10 cellular contexts compared by ENCODE assay signal in genomic region chr17:75325827-75326586, GRCh38. TPM values are rescaled to one million over a fixed set of nuclear protein-coding genes. Genes with fewer than 3 reads are reported as not detected.
DNase-seq lines count a peak whose midpoint lies in the region; FAIRE-seq and TF ChIP-seq lines count a peak whose summit lies in the region.
"Had no signal": no experiment of that assay in that cellular context is flagged by ENCODE, and none has a peak within 500 bp of the region (broad histone marks: within the 10 kb centered on the region; RNA-seq: fewer than 3 reads in every experiment).

No MANE protein-coding gene starts in this region.

- no peak for TF ChIP-seq POLR2A in endothelial cell of umbilical vein (IDR thresholded peaks at IDR 0.05; ENCODE audit: low read depth, low read length)

- no peaks in the 10 kb centered on the region for H3K27me3 Mint-ChIP-seq in progenitor cell of endocrine pancreas

- H3K27ac ChIP-seq in OCI-LY7 (ENCODE audit: low read depth, low read length, poor library complexity, severe bottlenecking): peak overlapping the region; percentile 47
- H3K27ac ChIP-seq in endothelial cell of umbilical vein (ENCODE audit: insufficient read depth, low read depth, low read length): peak overlapping the region; percentile 79
- H3K27ac ChIP-seq in parathyroid adenoma: peak overlapping the region; percentile 43
- H3K27ac ChIP-seq: ovary had no signal

- H3K36me3 Mint-ChIP-seq in progenitor cell of endocrine pancreas (ENCODE audit: insufficient read depth): peaks cover 14% of the 10 kb centered on the region

- H3K27ac Mint-ChIP-seq in progenitor cell of endocrine pancreas: no peak overlapping the region

- H2AFZ ChIP-seq in OCI-LY7 (ENCODE audit: low read length) (no peak overlapping the region), endothelial cell of umbilical vein (ENCODE audit: low read depth, low read length) (no peak overlapping the region), parathyroid adenoma (no peak overlapping the region)

- H3K27me3 ChIP-seq in endothelial cell of umbilical vein (ENCODE audit: control insufficient read depth in 2 of 2, insufficient read depth in 2 of 2, low read length in 2 of 2) (no peaks in the 10 kb centered on the region), parathyroid adenoma (ENCODE audit: control insufficient read depth, insufficient read depth, low read length) (no peaks in the 10 kb centered on the region)
- H3K27me3 ChIP-seq: ovary had no signal

- H3K9me1 ChIP-seq in endothelial cell of umbilical vein (replicated peaks; ENCODE audit: control insufficient read depth, extremely low read depth, insufficient read depth, low read length): no peaks in the 10 kb centered on the region

- H3K9me3 Mint-ChIP-seq in progenitor cell of endocrine pancreas (ENCODE audit: low read depth): no peaks in the 10 kb centered on the region

- H3K4me3 Mint-ChIP-seq in progenitor cell of endocrine pancreas (ENCODE audit: low read depth): no peak overlapping the region

- H3K79me2 ChIP-seq in OCI-LY7 (ENCODE audit: insufficient read depth, low read depth, low read length) (peaks cover 84% of the 10 kb centered on the region), endothelial cell of umbilical vein (ENCODE audit: control insufficient read depth, insufficient read depth, low read length) (peaks cover 15% of the 10 kb centered on the region), parathyroid adenoma (peaks cover 44% of the 10 kb centered on the region)

- TF ChIP-seq CTCF in OCI-LY7 (conservative IDR thresholded peaks at IDR 0.05; ENCODE audit: low read length) (no peak), endothelial cell of umbilical vein (IDR thresholded peaks at IDR 0.05; ENCODE audit: extremely low read depth in 1 of 2, insufficient read depth in 1 of 2, low read depth in 1 of 2, low read length in 2 of 2) (no peak), parathyroid adenoma (IDR thresholded peaks at IDR 0.05) (no peak), progenitor cell of endocrine pancreas (IDR thresholded peaks at IDR 0.05; ENCODE audit: unreplicated experiment) (no peak)

- BruUV-seq in OCI-LY7 (replicated peaks; lab: Mats Ljungman, UMichigan) (no TSS peak), endothelial cell of umbilical vein (replicated peaks; lab: Mats Ljungman, UMichigan) (no TSS peak)

- H3K9ac ChIP-seq in endothelial cell of umbilical vein (replicated peaks; ENCODE audit: extremely low read depth, insufficient read depth, low read length) (peak overlapping the region; percentile 35), parathyroid adenoma (no peak overlapping the region)

- H3K9me3 ChIP-seq in OCI-LY7 (ENCODE audit: low read length) (no peaks in the 10 kb centered on the region), endothelial cell of umbilical vein (replicated peaks; ENCODE audit: control insufficient read depth, insufficient read depth, low read length) (no peaks in the 10 kb centered on the region), parathyroid adenoma (ENCODE audit: control insufficient read depth, low read length) (no peaks in the 10 kb centered on the region)
- H3K9me3 ChIP-seq: ovary had no signal

- dilution Hi-C loops in endothelial cell of umbilical vein (cut with MboI; ENCODE audit: extremely low pct_ligation_motif_present, low sequenced_read_pairs): no loop called here

- DNase-seq in ELR (ENCODE audit: low read depth) (peak; percentile 96), OCI-LY7 (ENCODE audit: low spot score) (no peak), endothelial cell of umbilical vein (ENCODE audit: low read depth, low spot score) (peak; percentile 89), SK-N-DZ (ENCODE audit: low spot score) (no peak), progenitor cell of endocrine pancreas (ENCODE audit: low spot score, unreplicated experiment) (no peak), putamen (ENCODE audit: low spot score) (no peak)
- DNase-seq in activated CD8-positive, alpha-beta memory T cell treated with anti-CD3 and anti-CD28 coated beads for 24 hours: no peak
- DNase-seq: ovary had no signal

- no peak overlapping the region for H3K4me2 ChIP-seq in OCI-LY7 (ENCODE audit: low read length)
- peak overlapping the region; percentile 63 for H3K4me2 ChIP-seq in endothelial cell of umbilical vein (ENCODE audit: insufficient read depth, low read length)
- H3K4me2 ChIP-seq in parathyroid adenoma (ENCODE audit: low read length): peak overlapping the region; percentile 28

- POLR2A ChIA-PET in OCI-LY7 (lab: Charles Lee) (interaction anchor here (0.7 to 23.2 kb wide), 9 partner anchors 9 to 626 kb away, joined by 3 to 393 read pairs (median 4); partner anchors contain the start of gene SLC25A19), endothelial cell of umbilical vein (lab: Charles Lee) (interaction anchor here (0.6 to 2.2 kb wide), 3 partner anchors 68 to 101 kb away, joined by 3 to 11 read pairs (median 5); partner anchors contain the start of gene GRB2)

- H3K4me1 ChIP-seq in OCI-LY7 (ENCODE audit: insufficient read depth, low read length, poor library complexity, severe bottlenecking) (peaks cover 58% of the 10 kb centered on the region), endothelial cell of umbilical vein (ENCODE audit: control insufficient read depth, extremely low read depth, insufficient read depth, low read length) (peaks cover 24% of the 10 kb centered on the region), parathyroid adenoma (peaks cover 8% of the 10 kb centered on the region)

- no peaks in the 10 kb centered on the region for H4K20me1 ChIP-seq in OCI-LY7 (ENCODE audit: insufficient read depth, low read length)
- no peaks in the 10 kb centered on the region for H4K20me1 ChIP-seq in endothelial cell of umbilical vein (replicated peaks; ENCODE audit: control insufficient read depth, extremely low read depth, insufficient read depth, low read length)

- CTCF ChIA-PET in OCI-LY7 (lab: Charles Lee; ENCODE audit: unreplicated experiment): interaction anchor here (0.6 to 1.4 kb wide), 2 partner anchors 12 to 55 kb away, joined by 3 to 6 read pairs; partner anchors contain the start of gene MIF4GD
- CTCF ChIA-PET in endothelial cell of umbilical vein (lab: Charles Lee): interaction anchor here (0.7 to 7.4 kb wide), 15 partner anchors 10 to 190 kb away, joined by 3 to 178 read pairs (median 4); partner anchors contain the start of genes GRB2, MIF4GD and TSEN54

- no peaks in the 10 kb centered on the region for H3K9me2 ChIP-seq in OCI-LY7 (ENCODE audit: insufficient read depth, low read length)

- peak; percentile 92 for FAIRE-seq in endothelial cell of umbilical vein (lab: Jason Lieb, UNC)
- FAIRE-seq: colon had no signal

- H3K4me3 ChIP-seq in OCI-LY7 (ENCODE audit: low read depth, low read length, poor library complexity, severe bottlenecking): no peak overlapping the region
- H3K4me3 ChIP-seq in endothelial cell of umbilical vein (replicated peaks in 1 of 3; ENCODE audit: insufficient read depth in 1 of 3, low read depth in 1 of 3, low read length in 3 of 3): peak overlapping the region in 1 of 3 experiments; percentile 13
- no peak overlapping the region for H3K4me3 ChIP-seq in parathyroid adenoma (ENCODE audit: low read depth, low read length)
- H3K4me3 ChIP-seq: ovary had no signal

- H3K36me3 ChIP-seq in OCI-LY7 (ENCODE audit: insufficient read depth, low read length) (peaks cover 89% of the 10 kb centered on the region), endothelial cell of umbilical vein (ENCODE audit: control insufficient read depth in 2 of 2, extremely low read depth in 1 of 2, insufficient read depth in 2 of 2, low read length in 2 of 2) (peaks cover 3 to 9% of the 10 kb centered on the region in 2 experiments), parathyroid adenoma (ENCODE audit: control insufficient read depth, insufficient read depth, low read length) (no peaks in the 10 kb centered on the region)
- H3K36me3 ChIP-seq: ovary had no signal

- intact Hi-C loops in OCI-LY7 (cut with micrococcal nuclease; ENCODE audit: unreplicated experiment): no loop called here
- intact Hi-C loops in endothelial cell of umbilical vein (cut with micrococcal nuclease): no loop called here

- H3K4me1 Mint-ChIP-seq in progenitor cell of endocrine pancreas (ENCODE audit: low read depth): no peaks in the 10 kb centered on the region

TF ChIP-seq in endothelial cell of umbilical vein, 7 proteins besides CTCF, POLR2A, EP300 and RAD21 (continues in another document):
- TF ChIP-seq MYC (IDR thresholded peaks at IDR 0.05; ENCODE audit: low read depth, low read length) (no peak), POLR2AphosphoS5 (IDR thresholded peaks at IDR 0.05; ENCODE audit: insufficient read depth, low read depth, low read length) (peak; percentile 14), GATA2 (IDR thresholded peaks at IDR 0.05; ENCODE audit: insufficient read depth, insufficient read length, low read depth, low read length) (peak; percentile 86)

RNA-seq across cellular contexts. Expression of gene SLC25A19, which starts 36.8 kb away (rescaled TPM):
- 113 TPM in 2 replicates for total RNA-seq in OCI-LY7 (2014; rRNA removed; shearing (Covaris generic))
- total RNA-seq in OCI-LY7 (2022) (118 and 144 TPM in 2 replicates), endothelial cell of umbilical vein (16.8 and 20.9 TPM in 2 replicates), progenitor cell of endocrine pancreas (14.1 and 18.4 TPM in 2 replicates)
- 20.0 and 20.6 TPM in 2 replicates for polyA plus RNA-seq in endothelial cell of umbilical vein
- 19.2 TPM in 2 replicates for polyA plus RNA-seq in endothelial cell of umbilical vein (2011; cell fraction: cytosol; rRNA removed)
- polyA plus RNA-seq in endothelial cell of umbilical vein (2011; cell fraction: nucleus; rRNA removed): 16.0 and 17.7 TPM in 2 replicates
- polyA plus RNA-seq in endothelial cell of umbilical vein (2012): 17.9 and 24.1 TPM in 2 replicates
- 9.9 and 13.4 TPM in 2 replicates for polyA minus RNA-seq in endothelial cell of umbilical vein
- 35.7 TPM for polyA minus RNA-seq in endothelial cell of umbilical vein (2011; cell fraction: cytosol; rRNA and poly(A)+ RNA removed)
- 3.7 and 6.2 TPM in 2 replicates for polyA minus RNA-seq in endothelial cell of umbilical vein (2011; cell fraction: nucleus; rRNA and poly(A)+ RNA removed)
- 30.2 and 36.1 TPM in 2 replicates for polyA plus RNA-seq in SK-N-DZ (2014; cell fraction: cytosol; rRNA removed)
- polyA plus RNA-seq in SK-N-DZ (2014; cell fraction: nucleus; rRNA removed): 42.9 and 54.7 TPM in 2 replicates

RNA-seq across cellular contexts. Expression of gene MIF4GD, which starts 55.0 kb away (rescaled TPM):
- 69.4 and 70.9 TPM in 2 replicates for total RNA-seq in OCI-LY7 (2014; rRNA removed; shearing (Covaris generic))
- total RNA-seq in OCI-LY7 (2022): 132 and 139 TPM in 2 replicates
- 12.3 and 12.4 TPM in 2 replicates for total RNA-seq in endothelial cell of umbilical vein
- 35.7 and 37.1 TPM in 2 replicates for polyA plus RNA-seq in endothelial cell of umbilical vein
- 26.2 and 30.3 TPM in 2 replicates for polyA plus RNA-seq in endothelial cell of umbilical vein (2011; cell fraction: cytosol; rRNA removed)
- polyA plus RNA-seq in endothelial cell of umbilical vein (2011; cell fraction: nucleus; rRNA removed): 13.5 and 17.1 TPM in 2 replicates
- 18.4 and 18.8 TPM in 2 replicates for polyA plus RNA-seq in endothelial cell of umbilical vein (2012)
- polyA minus RNA-seq in endothelial cell of umbilical vein: 14.6 and 16.0 TPM in 2 replicates
- 20.7 TPM for polyA minus RNA-seq in endothelial cell of umbilical vein (2011; cell fraction: cytosol; rRNA and poly(A)+ RNA removed)
- polyA minus RNA-seq in endothelial cell of umbilical vein (2011; cell fraction: nucleus; rRNA and poly(A)+ RNA removed): 3.0 and 4.1 TPM in 2 replicates
- polyA plus RNA-seq in SK-N-DZ (2014; cell fraction: cytosol; rRNA removed): 31.4 and 37.6 TPM in 2 replicates
- polyA plus RNA-seq in SK-N-DZ (2014; cell fraction: nucleus; rRNA removed): 26.0 and 29.8 TPM in 2 replicates
- total RNA-seq in progenitor cell of endocrine pancreas: 14.8 and 16.3 TPM in 2 replicates

Comparison
In these comparisons a context has a peak if more than half of its experiments do, and no peak if none do; other contexts are left out.
1. DNase-seq: peak in ELR (single experiment) and endothelial cell of umbilical vein (single experiment); none in OCI-LY7 (single experiment), activated CD8-positive, alpha-beta memory T cell treated with anti-CD3 and anti-CD28 coated beads for 24 hours (single experiment), SK-N-DZ (single experiment), progenitor cell of endocrine pancreas (single experiment) and putamen (single experiment).
2. Peak in every context shown above with its lines, with median percentiles within 50 percentile points of each other: H3K27ac ChIP-seq.